Comparison of ENCODE assay signal across 10 cellular contexts in genomic region chr19:45972081-45972943, GRCh38. TPM values are rescaled to one million over a fixed set of nuclear protein-coding genes. Genes with fewer than 3 reads are reported as not detected.
DNase-seq lines count a peak whose midpoint lies in the region; ATAC-seq, FAIRE-seq and TF ChIP-seq lines count a peak whose summit lies in the region.
"Had no signal": no experiment of that assay in that cellular context is flagged by ENCODE, and none has a peak within 500 bp of the region (broad histone marks: within the 10 kb centered on the region; RNA-seq: fewer than 3 reads in every experiment).

No MANE protein-coding gene starts in this region.

- DNase-seq in DMS53 (lab: John Stamatoyannopoulos, UW), result peak; percentile 22
- no peak for DNase-seq in DMS53 treated with DMSO at 0.1 percent for 48 hours (lab: John Stamatoyannopoulos, UW; ENCODE audit: unreplicated experiment)
- no peak for DNase-seq in kidney
- DNase-seq in stomach, result no peak
- DNase-seq in NCI-H1092 treated with DMSO at 0.1 percent for 48 hours (lab: John Stamatoyannopoulos, UW), result no peak

- H3K4me1 ChIP-seq in kidney (ENCODE audit: control insufficient read depth in 1 of 2, insufficient read depth in 1 of 2, low read depth in 1 of 2, low read length in 2 of 2) (no peaks in the 10 kb centered on the region), stomach (peaks cover 0 to 20% (median 9%) of the 10 kb centered on the region in 4 donors)

- peaks cover 13 to 98% (median 54%) of the 10 kb centered on the region in 3 donors for H3K27me3 ChIP-seq in stomach

- peaks cover 18% of the 10 kb centered on the region for H3K4me1 Mint-ChIP-seq in activated naive CD4-positive, alpha-beta T cell treated with anti-CD3 and anti-CD28 coated beads, Interleukin-2, amount 50 U/mL, for 24 hours

- no peak overlapping the region for H3K9ac ChIP-seq in kidney (ENCODE audit: low read length in 2 of 2)

- no peak for TF ChIP-seq POLR2A in stomach (IDR thresholded peaks at IDR 0.05)

- no peaks in the 10 kb centered on the region for H3K36me3 Mint-ChIP-seq in activated naive CD4-positive, alpha-beta T cell treated with anti-CD3 and anti-CD28 coated beads, Interleukin-2, amount 50 U/mL, for 24 hours

- peak overlapping the region; percentile 2 for H3K4me3 Mint-ChIP-seq in activated naive CD4-positive, alpha-beta T cell treated with anti-CD3 and anti-CD28 coated beads, Interleukin-2, amount 50 U/mL, for 24 hours

- H3K27ac ChIP-seq in kidney (ENCODE audit: low read depth in 2 of 2, low read length in 2 of 2), result peak overlapping the region; percentile 23 to 63
- H3K27ac ChIP-seq in stomach, result peak overlapping the region in 2 of 5 donors; percentile 54 to 55

- H3K36me3 ChIP-seq in kidney (ENCODE audit: control insufficient read depth in 1 of 2, insufficient read depth in 2 of 2, low read length in 2 of 2), result no peaks in the 10 kb centered on the region
- no peaks in the 10 kb centered on the region for H3K36me3 ChIP-seq in stomach

- no peak for TF ChIP-seq CTCF in kidney (IDR thresholded peaks at IDR 0.05; ENCODE audit: borderline replicate concordance, extremely low read depth, insufficient read depth)
- no peak for TF ChIP-seq CTCF in stomach (IDR thresholded peaks at IDR 0.05)

- H3K9me3 Mint-ChIP-seq in activated naive CD4-positive, alpha-beta T cell treated with anti-CD3 and anti-CD28 coated beads, Interleukin-2, amount 50 U/mL, for 24 hours, result no peaks in the 10 kb centered on the region

- no peak for FAIRE-seq in kidney (lab: Jason Lieb, UNC)
- FAIRE-seq: A204.1, islet of Langerhans had no signal

- H3K9me3 ChIP-seq in kidney (ENCODE audit: control insufficient read depth in 1 of 2, low read length in 2 of 2), result no peaks in the 10 kb centered on the region
- peaks cover 0 to 4% (median 0%) of the 10 kb centered on the region in 4 donors for H3K9me3 ChIP-seq in stomach

- intact Hi-C loops in kidney (cut with DNase I) (no loop called here), stomach (cut with DNase I; ENCODE audit: low total_unique reads) (no loop called here)

- TF ChIP-seq EP300 in stomach (IDR thresholded peaks at IDR 0.05), result no peak

- H3K27ac Mint-ChIP-seq in activated naive CD4-positive, alpha-beta T cell treated with anti-CD3 and anti-CD28 coated beads, Interleukin-2, amount 50 U/mL, for 24 hours, result peak overlapping the region; percentile 19

- peak overlapping the region; percentile 35 to 42 for H3K4me3 ChIP-seq in kidney (ENCODE audit: low read length in 2 of 2)
- H3K4me3 ChIP-seq in stomach, result peak overlapping the region; percentile 21 to 41 (median 34)

- 14 to 23% (median 16%) methylated on average over 15 to 18 of the region's 18 CpGs for WGBS in stomach, 5 donors

- peaks cover 50% of the 10 kb centered on the region for H3K27me3 Mint-ChIP-seq in activated naive CD4-positive, alpha-beta T cell treated with anti-CD3 and anti-CD28 coated beads, Interleukin-2, amount 50 U/mL, for 24 hours

- ATAC-seq in HG03439 (IDR thresholded peaks at IDR 0.05; ENCODE audit: unreplicated experiment) (no peak), GM21528 (IDR thresholded peaks at IDR 0.05; ENCODE audit: low FRiP score, unreplicated experiment) (no peak)

RNA-seq across cellular contexts. Expression of gene NOVA2, which starts 1.4 kb away (rescaled TPM):
- total RNA-seq in kidney (8.5 TPM), stomach (1 to 10 TPM in 2 of 5 donors, under 1 TPM in 1, not detected in 2; 0.45 to 1.8 (median 1.2) TPM)
- polyA plus RNA-seq in kidney (ENCODE audit: insufficient read depth, low read depth, low replicate concordance) (0.95 TPM), stomach (10 to 100 TPM in 1 of 3 donors, 1 to 10 TPM in 1, under 1 TPM in 1; 0.38 to 10.7 (median 1.4) TPM)

RNA-seq across cellular contexts. Expression of gene CCDC61, which starts 23.0 kb away (rescaled TPM):
- total RNA-seq in kidney (22.2 TPM), stomach (10 to 100 TPM in 3 of 5 donors, 1 to 10 TPM in 2; 2.4 to 38.8 (median 14.5) TPM)
- polyA plus RNA-seq in kidney (ENCODE audit: insufficient read depth, low read depth, low replicate concordance) (17.8 TPM), stomach (10 to 100 TPM; 10.7 to 17.9 (median 12.0) TPM)

RNA-seq across cellular contexts. Expression of gene PGLYRP1, which starts 50.5 kb away (rescaled TPM):
- not detected for total RNA-seq in kidney
- not detected for polyA plus RNA-seq in kidney (ENCODE audit: insufficient read depth, low read depth, low replicate concordance)
- total RNA-seq in stomach, result not detected
- polyA plus RNA-seq in stomach, result 1 to 10 TPM in 1 of 3 donors, under 1 TPM in 1, not detected in 1; 0.56 to 3.5 TPM

RNA-seq across cellular contexts. Expression of gene NANOS2, which starts 57.7 kb away (rescaled TPM):
- not detected for total RNA-seq in kidney
- not detected for polyA plus RNA-seq in kidney (ENCODE audit: insufficient read depth, low read depth, low replicate concordance)
- not detected for total RNA-seq in stomach
- not detected for polyA plus RNA-seq in stomach
